In the genomic region with DNA sequence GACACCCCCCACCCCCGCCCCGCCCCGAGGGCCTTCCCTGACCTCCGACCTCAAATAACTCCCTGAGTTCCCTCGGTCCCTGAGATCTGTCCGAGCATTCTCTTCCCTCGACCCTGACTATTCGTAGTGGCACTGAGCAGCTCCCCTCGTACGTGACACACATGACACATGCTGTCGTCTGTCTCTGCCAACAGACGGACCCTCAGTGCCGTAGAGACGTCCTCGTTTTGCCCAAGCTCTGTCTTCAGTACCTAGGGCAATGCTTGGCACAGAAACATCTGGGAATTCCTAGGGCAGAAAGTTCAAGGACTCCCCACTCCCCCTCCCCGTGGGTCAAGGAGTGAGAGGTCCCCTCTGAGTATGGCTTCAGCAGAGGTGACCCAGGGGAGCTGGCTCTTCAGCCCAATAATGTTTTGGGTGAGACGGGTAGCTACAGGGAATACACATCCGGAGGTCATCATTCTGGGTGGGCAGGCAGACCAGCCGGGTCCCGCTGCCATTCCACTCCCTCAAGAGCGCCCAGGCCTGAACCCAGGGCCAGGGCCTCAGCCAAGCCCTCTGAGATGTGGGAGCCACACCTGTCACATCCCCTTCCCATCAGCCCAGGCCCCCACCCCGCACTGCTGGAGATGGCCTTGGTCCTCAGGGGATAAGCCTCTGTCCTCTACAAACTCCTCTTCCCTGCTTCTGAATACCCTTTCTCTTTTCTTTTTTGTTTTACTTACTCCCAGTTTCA, we compare ENCODE assay signal across 11 cellular contexts. TPM values are rescaled to one million over a fixed set of nuclear protein-coding genes. Genes with fewer than 3 reads are reported as not detected.
A peak's percentile ranks its signal among the peaks of the same experiment; 100 is the strongest.
DNase-seq lines count a peak whose midpoint lies in the region; ATAC-seq and TF ChIP-seq lines count a peak whose summit lies in the region.
"Had no signal": no experiment of that assay in that cellular context is flagged by ENCODE, and none has a peak within 500 bp of the region (broad histone marks: within the 10 kb centered on the region; RNA-seq: fewer than 3 reads in every experiment).

No MANE protein-coding gene starts in this region.

- no peaks in the 10 kb centered on the region for H3K9me2 ChIP-seq in GM23338 (ENCODE audit: insufficient read depth)

- H3K4me3 Mint-ChIP-seq in GM23338, result peak overlapping the region; percentile 72
- H3K4me3 Mint-ChIP-seq in activated naive CD8-positive, alpha-beta T cell treated with anti-CD3 and anti-CD28 coated beads, Interleukin-2, amount 10 ng/mL, durations not matched to agents 7 days and 5 days, result peak overlapping the region; percentile 64
- H3K4me3 Mint-ChIP-seq in memory B cell, result peak overlapping the region; percentile 59

- peak overlapping the region; percentile 76 for H3K4me3 ChIP-seq in GM23338

- no peak overlapping the region for H3K27ac Mint-ChIP-seq in GM23338
- peak overlapping the region; percentile 9 for H3K27ac Mint-ChIP-seq in activated naive CD8-positive, alpha-beta T cell treated with anti-CD3 and anti-CD28 coated beads, Interleukin-2, amount 10 ng/mL, durations not matched to agents 7 days and 5 days
- H3K27ac Mint-ChIP-seq in memory B cell, result no peak overlapping the region

- ATAC-seq in GM23338 (no peak), memory B cell (ENCODE audit: low read depth) (no peak), GM19395 (IDR thresholded peaks at IDR 0.05; ENCODE audit: unreplicated experiment) (no peak)
- no peak for ATAC-seq in activated naive CD8-positive, alpha-beta T cell treated with anti-CD3 and anti-CD28 coated beads, Interleukin-2, amount 10 ng/mL, durations not matched to agents 7 days and 5 days (ENCODE audit: low read depth)

- H3F3A ChIP-seq in GM23338 (replicated peaks; ENCODE audit: low read depth), result no peaks in the 10 kb centered on the region

- H3K36me3 Mint-ChIP-seq in GM23338 (ENCODE audit: low read depth) (no peaks in the 10 kb centered on the region), memory B cell (no peaks in the 10 kb centered on the region)
- H3K36me3 Mint-ChIP-seq in activated naive CD8-positive, alpha-beta T cell treated with anti-CD3 and anti-CD28 coated beads, Interleukin-2, amount 10 ng/mL, durations not matched to agents 7 days and 5 days, result no peaks in the 10 kb centered on the region

- peak overlapping the region; percentile 94; the same call in 1 of the 2 replicates for H2AFZ ChIP-seq in GM23338

- no peak for DNase-seq in GM23338 (ENCODE audit: low spot score)
- DNase-seq in activated naive CD8-positive, alpha-beta T cell treated with anti-CD3 and anti-CD28 coated beads, Interleukin-2, amount 10 ng/mL, durations not matched to agents 7 days and 5 days, result no peak
- DNase-seq in memory B cell (ENCODE audit: low spot score in 2 of 2), result no peak
- DNase-seq in dermis blood vessel endothelial cell, result no peak
- DNase-seq in NCI-H2107 (lab: John Stamatoyannopoulos, UW), result no peak
- DNase-seq: activated CD8-positive, alpha-beta memory T cell treated with anti-CD3 and anti-CD28 coated beads, Interleukin-2, amount 50 U/mL, for 48 hours; NCI-H69 had no signal

- no peaks in the 10 kb centered on the region for H3K9me3 Mint-ChIP-seq in GM23338
- H3K9me3 Mint-ChIP-seq in activated naive CD8-positive, alpha-beta T cell treated with anti-CD3 and anti-CD28 coated beads, Interleukin-2, amount 10 ng/mL, durations not matched to agents 7 days and 5 days, result no peaks in the 10 kb centered on the region
- no peaks in the 10 kb centered on the region for H3K9me3 Mint-ChIP-seq in memory B cell

- H3K4me1 Mint-ChIP-seq in GM23338 (peaks cover 6% of the 10 kb centered on the region; the same call in 2 of the 3 replicates), memory B cell (peaks cover 6% of the 10 kb centered on the region)
- H3K4me1 Mint-ChIP-seq in activated naive CD8-positive, alpha-beta T cell treated with anti-CD3 and anti-CD28 coated beads, Interleukin-2, amount 10 ng/mL, durations not matched to agents 7 days and 5 days, result peaks cover 2% of the 10 kb centered on the region

- H3K27me3 ChIP-seq in GM23338 (ENCODE audit: insufficient read depth), result peaks cover 65% of the 10 kb centered on the region

- H3K27me3 Mint-ChIP-seq in GM23338 (ENCODE audit: insufficient read depth, low read depth, poor library complexity) (peaks cover 46% of the 10 kb centered on the region), memory B cell (peaks cover 25% of the 10 kb centered on the region)
- H3K27me3 Mint-ChIP-seq in activated naive CD8-positive, alpha-beta T cell treated with anti-CD3 and anti-CD28 coated beads, Interleukin-2, amount 10 ng/mL, durations not matched to agents 7 days and 5 days, result peaks cover 61% of the 10 kb centered on the region

- TF ChIP-seq CTCF in GM23338 (conservative IDR thresholded peaks at IDR 0.05; ENCODE audit: low read depth in 2 of 2), result no peak

- 0 out of 2 replicates have a peak, but pooled peaks cover 3% of the 10 kb centered on the region for H3K4me1 ChIP-seq in GM23338 (ENCODE audit: insufficient read depth)

- H4K20me1 ChIP-seq in GM23338 (replicated peaks; ENCODE audit: insufficient read depth), result no peaks in the 10 kb centered on the region

- H3K4me2 ChIP-seq in GM23338, result peak overlapping the region; percentile 92

- H3K27ac ChIP-seq in GM23338 (ENCODE audit: low read depth), result no peak overlapping the region
- H3K27ac ChIP-seq: thoracic aorta had no signal

- no peaks in the 10 kb centered on the region for H3K79me2 ChIP-seq in GM23338 (replicated peaks; ENCODE audit: insufficient read depth)

- no peaks in the 10 kb centered on the region for H3K36me3 ChIP-seq in GM23338 (ENCODE audit: insufficient read depth)
- H3K36me3 ChIP-seq: thoracic aorta had no signal

- POLR2A ChIA-PET in activated naive CD8-positive, alpha-beta T cell treated with anti-CD3 and anti-CD28 coated beads, Interleukin-2, amount 10 ng/mL, durations not matched to agents 7 days and 5 days (lab: Charles Lee), result no interaction called here

TF ChIP-seq in GM23338, 12 proteins besides CTCF, POLR2A, EP300 and RAD21 (continues in another document):
- TF ChIP-seq ZNF331 (CRISPR knock-in tag; IDR thresholded peaks at IDR 0.05; ENCODE audit: low read depth) (no peak), POLR2AphosphoS5 (IDR thresholded peaks at IDR 0.05; ENCODE audit: low read depth) (no peak)

RNA-seq across cellular contexts. Expression of a gene that starts 0.7 kb away (rescaled TPM):
- 0.73 and 1.6 TPM in 2 replicates for total RNA-seq in GM23338 (2014; rRNA removed; shearing (Covaris generic))
- 0.35 and 0.42 TPM in 2 replicates for polyA plus RNA-seq in GM23338 (2016; fragmentation: Nextera tagmentation; extraction: Ambion mirVana)
- not detected for total RNA-seq in activated naive CD8-positive, alpha-beta T cell treated with anti-CD3 and anti-CD28 coated beads, Interleukin-2, amount 10 ng/mL, durations not matched to agents 7 days and 5 days
- 0.05 TPM in 1 of 2 replicates, not detected in the other for total RNA-seq in dermis blood vessel endothelial cell
- total RNA-seq: M059J, thoracic aorta had no signal

RNA-seq across cellular contexts. Expression of a gene that starts 21.3 kb away (rescaled TPM):
- total RNA-seq in GM23338 (2014; rRNA removed; shearing (Covaris generic)), result 33.1 and 34.5 TPM in 2 replicates
- 19.9 and 21.7 TPM in 2 replicates for polyA plus RNA-seq in GM23338 (2016; fragmentation: Nextera tagmentation; extraction: Ambion mirVana)
- total RNA-seq in activated naive CD8-positive, alpha-beta T cell treated with anti-CD3 and anti-CD28 coated beads, Interleukin-2, amount 10 ng/mL, durations not matched to agents 7 days and 5 days, result 10 to 100 TPM; 25.4 to 30.8 TPM
- total RNA-seq in dermis blood vessel endothelial cell, result 36.2 and 59.5 TPM in 2 replicates

RNA-seq across cellular contexts. Expression of a gene that starts 29.0 kb away (rescaled TPM):
- 1.7 and 3.5 TPM in 2 replicates for total RNA-seq in GM23338 (2014; rRNA removed; shearing (Covaris generic))
- 0.28 and 0.34 TPM in 2 replicates for polyA plus RNA-seq in GM23338 (2016; fragmentation: Nextera tagmentation; extraction: Ambion mirVana)
- total RNA-seq in activated naive CD8-positive, alpha-beta T cell treated with anti-CD3 and anti-CD28 coated beads, Interleukin-2, amount 10 ng/mL, durations not matched to agents 7 days and 5 days, result not detected
- not detected in 2 replicates for total RNA-seq in dermis blood vessel endothelial cell
- total RNA-seq: cerebellum, M059J, thoracic aorta had no signal

RNA-seq across cellular contexts. Expression of a gene that starts 30.0 kb away (rescaled TPM):
- total RNA-seq in GM23338 (2014; rRNA removed; shearing (Covaris generic)), result not detected in 2 replicates
- not detected in 2 replicates for polyA plus RNA-seq in GM23338 (2016; fragmentation: Nextera tagmentation; extraction: Ambion mirVana)
- not detected for total RNA-seq in activated naive CD8-positive, alpha-beta T cell treated with anti-CD3 and anti-CD28 coated beads, Interleukin-2, amount 10 ng/mL, durations not matched to agents 7 days and 5 days
- total RNA-seq in dermis blood vessel endothelial cell, result not detected in 2 replicates
- total RNA-seq: cerebellum, M059J, thoracic aorta had no signal

RNA-seq across cellular contexts. Expression of a gene that starts 34.4 kb away (rescaled TPM):
- total RNA-seq in GM23338 (2014; rRNA removed; shearing (Covaris generic)), result 0.10 TPM in 1 of 2 replicates, not detected in the other
- polyA plus RNA-seq in GM23338 (2016; fragmentation: Nextera tagmentation; extraction: Ambion mirVana), result 0.07 and 0.19 TPM in 2 replicates
- under 1 TPM in 1 of 2 experiments, not detected in 1; 0.17 TPM for total RNA-seq in activated naive CD8-positive, alpha-beta T cell treated with anti-CD3 and anti-CD28 coated beads, Interleukin-2, amount 10 ng/mL, durations not matched to agents 7 days and 5 days
- 0.14 and 0.17 TPM in 2 replicates for total RNA-seq in dermis blood vessel endothelial cell
